11 cellular contexts compared by ENCODE assay signal in genomic region chr11:27319065-27319464, GRCh38. TPM values are rescaled to one million over a fixed set of nuclear protein-coding genes. Genes with fewer than 3 reads are reported as not detected.
DNase-seq lines count a peak whose midpoint lies in the region; ATAC-seq and TF ChIP-seq lines count a peak whose summit lies in the region.
"Had no signal": no experiment of that assay in that cellular context is flagged by ENCODE, and none has a peak within 500 bp of the region (broad histone marks: within the 10 kb centered on the region; RNA-seq: fewer than 3 reads in every experiment).

No MANE protein-coding gene starts in this region.

- CTCF ChIA-PET in activated CD8-positive, alpha-beta memory T cell treated with anti-CD3 and anti-CD28 coated beads, Interleukin-2, amount 10 ng/mL, durations not matched to agents 7 days and 5 days (lab: Charles Lee), result no interaction called here

- 50 to 51% methylated on average over 2 of the region's 2 CpGs for WGBS in heart right ventricle, 2 donors

- no peak overlapping the region for H3K27ac Mint-ChIP-seq in activated CD8-positive, alpha-beta memory T cell treated with anti-CD3 and anti-CD28 coated beads, Interleukin-2, amount 10 ng/mL, durations not matched to agents 7 days and 5 days
- peak overlapping the region; percentile 89 for H3K27ac Mint-ChIP-seq in HFFc6

- H3K36me3 Mint-ChIP-seq in activated CD8-positive, alpha-beta memory T cell treated with anti-CD3 and anti-CD28 coated beads, Interleukin-2, amount 10 ng/mL, durations not matched to agents 7 days and 5 days, result no peaks in the 10 kb centered on the region
- H3K36me3 Mint-ChIP-seq in HFFc6 (ENCODE audit: low read depth), result no peaks in the 10 kb centered on the region

- intact Hi-C loops in heart right ventricle (cut with DNase I), result no loop called here

- H3K4me1 ChIP-seq in MM.1S (ENCODE audit: low read length) (peaks cover 12% of the 10 kb centered on the region), skeletal muscle satellite cell (ENCODE audit: control insufficient read depth, insufficient read depth, low read length) (peaks cover 10% of the 10 kb centered on the region), heart right ventricle (no peaks in the 10 kb centered on the region)

- H3K9ac ChIP-seq in MM.1S (ENCODE audit: low read length) (no peak overlapping the region), skeletal muscle satellite cell (ENCODE audit: low read depth, low read length) (no peak overlapping the region)

- DNase-seq in activated CD8-positive, alpha-beta memory T cell treated with anti-CD3 and anti-CD28 coated beads, Interleukin-2, amount 10 ng/mL, durations not matched to agents 7 days and 5 days, result no peak
- no peak for DNase-seq in activated CD8-positive, alpha-beta memory T cell treated with anti-CD3 and anti-CD28 coated beads for 24 hours
- DNase-seq in HFFc6, result peak; percentile 77
- peak; percentile 49 for DNase-seq in MM.1S
- DNase-seq in NCI-H2171 (lab: John Stamatoyannopoulos, UW), result no peak
- DNase-seq in heart right ventricle, result no peak
- DNase-seq in NCI-H128 (lab: John Stamatoyannopoulos, UW; ENCODE audit: unreplicated experiment), result no peak
- DNase-seq: C1 segment of cervical spinal cord, NCI-H774 had no signal

- H3K4me1 Mint-ChIP-seq in activated CD8-positive, alpha-beta memory T cell treated with anti-CD3 and anti-CD28 coated beads, Interleukin-2, amount 10 ng/mL, durations not matched to agents 7 days and 5 days, result peaks cover 14% of the 10 kb centered on the region
- H3K4me1 Mint-ChIP-seq in HFFc6 (ENCODE audit: low read depth), result peaks cover 41% of the 10 kb centered on the region

- peak; percentile 69 for ATAC-seq in activated CD8-positive, alpha-beta memory T cell treated with anti-CD3 and anti-CD28 coated beads, Interleukin-2, amount 10 ng/mL, durations not matched to agents 7 days and 5 days
- ATAC-seq in heart right ventricle, result no peak

- H3K9me3 Mint-ChIP-seq in activated CD8-positive, alpha-beta memory T cell treated with anti-CD3 and anti-CD28 coated beads, Interleukin-2, amount 10 ng/mL, durations not matched to agents 7 days and 5 days (ENCODE audit: low read depth), result no peaks in the 10 kb centered on the region
- no peaks in the 10 kb centered on the region for H3K9me3 Mint-ChIP-seq in HFFc6

- H3F3A ChIP-seq in MM.1S (ENCODE audit: insufficient read depth, low read length), result no peaks in the 10 kb centered on the region

- no peaks in the 10 kb centered on the region for H3K79me2 ChIP-seq in MM.1S (ENCODE audit: low read length)

- no peak overlapping the region for H3K4me3 Mint-ChIP-seq in activated CD8-positive, alpha-beta memory T cell treated with anti-CD3 and anti-CD28 coated beads, Interleukin-2, amount 10 ng/mL, durations not matched to agents 7 days and 5 days
- peak overlapping the region; percentile 69 for H3K4me3 Mint-ChIP-seq in HFFc6

- H3K27me3 ChIP-seq in MM.1S (replicated peaks; ENCODE audit: insufficient read depth, low read length) (no peaks in the 10 kb centered on the region), skeletal muscle satellite cell (ENCODE audit: control insufficient read depth, insufficient read depth, low read length) (no peaks in the 10 kb centered on the region), heart right ventricle (no peaks in the 10 kb centered on the region)
- H3K27me3 ChIP-seq: neutrophil had no signal

- H3K4me3 ChIP-seq in MM.1S (ENCODE audit: low read length), result no peak overlapping the region
- H3K4me3 ChIP-seq in skeletal muscle satellite cell (ENCODE audit: low read length), result no peak overlapping the region
- no peak overlapping the region for H3K4me3 ChIP-seq in heart right ventricle

- H3K27ac ChIP-seq in MM.1S (ENCODE audit: low read length) (peak overlapping the region; percentile 34; the same call in 1 of the 2 replicates), heart right ventricle (no peak overlapping the region)
- H3K27ac ChIP-seq: neutrophil had no signal

- H3K4me2 ChIP-seq in MM.1S (ENCODE audit: low read depth, low read length) (peak overlapping the region; percentile 22; the same call in 1 of the 2 replicates), skeletal muscle satellite cell (ENCODE audit: low read length) (peak overlapping the region; percentile 55)

- H3K27me3 Mint-ChIP-seq in activated CD8-positive, alpha-beta memory T cell treated with anti-CD3 and anti-CD28 coated beads, Interleukin-2, amount 10 ng/mL, durations not matched to agents 7 days and 5 days, result peaks cover 10% of the 10 kb centered on the region
- H3K27me3 Mint-ChIP-seq in HFFc6 (ENCODE audit: insufficient read depth), result peaks cover 2% of the 10 kb centered on the region; the same call in 1 of the 2 replicates

- H3K9me2 ChIP-seq in MM.1S (replicated peaks; ENCODE audit: insufficient read depth, low read length), result no peaks in the 10 kb centered on the region

- H3K9me3 ChIP-seq in MM.1S (replicated peaks; ENCODE audit: insufficient read depth, low read length), result no peaks in the 10 kb centered on the region
- no peaks in the 10 kb centered on the region for H3K9me3 ChIP-seq in skeletal muscle satellite cell (replicated peaks; ENCODE audit: low read length)
- no peaks in the 10 kb centered on the region for H3K9me3 ChIP-seq in heart right ventricle
- H3K9me3 ChIP-seq: neutrophil had no signal

- H2AFZ ChIP-seq in MM.1S (ENCODE audit: low read length), result no peak overlapping the region

- H3K36me3 ChIP-seq in MM.1S (replicated peaks; ENCODE audit: insufficient read depth, low read length), result no peaks in the 10 kb centered on the region
- H3K36me3 ChIP-seq in skeletal muscle satellite cell (ENCODE audit: insufficient read depth, low read length), result no peaks in the 10 kb centered on the region
- no peaks in the 10 kb centered on the region for H3K36me3 ChIP-seq in heart right ventricle
- H3K36me3 ChIP-seq: neutrophil had no signal

- TF ChIP-seq CTCF in HFFc6 (IDR thresholded peaks at IDR 0.05), result no peak
- no peak for TF ChIP-seq CTCF in MM.1S (IDR thresholded peaks at IDR 0.05; ENCODE audit: low read length)
- no peak for TF ChIP-seq CTCF in heart right ventricle (IDR thresholded peaks at IDR 0.05)

- no peaks in the 10 kb centered on the region for H4K20me1 ChIP-seq in MM.1S (ENCODE audit: insufficient read depth, low read length)

RNA-seq across cellular contexts. Expression of gene CCDC34, which starts 44.0 kb away (rescaled TPM):
- 10 to 100 TPM; 17.8 to 19.2 TPM for total RNA-seq in activated CD8-positive, alpha-beta memory T cell treated with anti-CD3 and anti-CD28 coated beads, Interleukin-2, amount 10 ng/mL, durations not matched to agents 7 days and 5 days
- total RNA-seq in HFFc6 (2021; fragmentation: NEBNext Ultra II Directional; extraction: Animal tissue kit (Norgen Biotek cat#: 25700)), result 10 to 100 TPM in 5 of 6 experiments, 1 to 10 TPM in 1; 7.9 to 18.7 (median 13.9) TPM
- total RNA-seq in skeletal muscle satellite cell (2012; rRNA removed), result 4.6 and 5.5 TPM in 2 replicates
- 10 to 100 TPM in 1 of 10 donors, 1 to 10 TPM in 9; 1.1 to 10.7 (median 3.3) TPM for total RNA-seq in heart right ventricle
- polyA plus RNA-seq in heart right ventricle, result 1 to 10 TPM; 2.8 to 3.8 TPM

Comparison
In these comparisons a context has a peak if more than half of its experiments do, and no peak if none do; other contexts are left out.
1. DNase-seq: peak in HFFc6 (single experiment) and MM.1S (single experiment); none in activated CD8-positive, alpha-beta memory T cell treated with anti-CD3 and anti-CD28 coated beads, Interleukin-2, amount 10 ng/mL, durations not matched to agents 7 days and 5 days (single experiment), activated CD8-positive, alpha-beta memory T cell treated with anti-CD3 and anti-CD28 coated beads for 24 hours (single experiment), NCI-H2171 (single experiment), heart right ventricle (0 of 2) and NCI-H128 (single experiment).